Comparison of ENCODE assay signal across 1 cellular context in the genomic region with DNA sequence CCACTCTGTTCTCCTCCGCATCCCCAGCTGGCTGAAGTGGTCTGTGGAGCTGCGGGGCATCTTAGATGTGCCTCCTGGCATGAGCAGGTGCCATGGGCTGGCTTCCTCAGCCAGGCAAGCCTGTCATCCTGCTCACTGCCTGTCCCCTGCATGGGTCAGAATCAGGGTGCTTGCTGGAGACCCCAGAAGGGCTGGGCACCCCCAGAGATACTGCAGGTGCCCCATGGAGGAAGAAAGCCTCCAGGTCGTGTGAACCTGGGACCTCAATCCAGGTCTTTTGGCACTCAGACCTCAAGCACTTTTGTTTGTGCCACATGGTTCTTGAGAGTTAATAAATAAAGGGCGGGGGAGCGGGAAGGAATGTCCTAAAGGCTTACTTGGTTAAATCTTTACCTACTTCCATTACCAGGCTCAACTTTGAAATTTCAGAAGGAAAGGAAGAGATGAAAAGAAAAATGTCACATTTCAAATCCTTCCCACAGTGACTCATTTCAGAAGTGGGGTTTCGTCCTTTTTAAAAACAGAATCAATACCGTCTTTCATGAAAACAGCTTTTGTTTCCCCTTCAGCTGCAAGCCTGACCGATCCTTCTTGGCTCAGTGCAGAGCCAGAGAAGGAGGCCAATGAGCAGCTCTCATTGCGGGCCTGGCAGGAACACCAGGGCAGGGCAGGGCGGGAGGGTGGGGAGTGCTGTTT.
TF ChIP-seq lines count a peak whose summit lies in the region.

No MANE protein-coding gene starts in this region.

TF ChIP-seq in WTC11, 78 proteins besides CTCF, POLR2A, EP300 and RAD21 (continued from another document):
- no peak for TF ChIP-seq NR3C1 (CRISPR knock-in tag; conservative IDR thresholded peaks at IDR 0.05; ENCODE audit: low read depth)
- no peak for TF ChIP-seq PRRX2 (CRISPR knock-in tag; IDR thresholded peaks at IDR 0.05)
